Comparison of ENCODE assay signal across 18 cellular contexts in genomic region chr1:100396651-100397050, GRCh38. TPM values are rescaled to one million over a fixed set of nuclear protein-coding genes. Genes with fewer than 3 reads are reported as not detected.
DNase-seq lines count a peak whose midpoint lies in the region; ATAC-seq, FAIRE-seq and TF ChIP-seq lines count a peak whose summit lies in the region.
"Had no signal": no experiment of that assay in that cellular context is flagged by ENCODE, and none has a peak within 500 bp of the region (broad histone marks: within the 10 kb centered on the region; RNA-seq: fewer than 3 reads in every experiment).

No MANE protein-coding gene starts in this region.

- DNase-seq in activated CD8-positive, alpha-beta memory T cell treated with anti-CD3 and anti-CD28 coated beads, Interleukin-2, amount 10 ng/mL, durations not matched to agents 7 days and 5 days = peak; percentile 51
- no peak for DNase-seq in activated CD8-positive, alpha-beta memory T cell treated with anti-CD3 and anti-CD28 coated beads, Interleukin-2, amount 50 U/mL, for 4 hours
- DNase-seq in NAMALWA (ENCODE audit: low spot score) (peak; percentile 11), spleen (no peak), GM03348 (ENCODE audit: low spot score) (no peak), pancreas (no peak)
- no peak for DNase-seq in activated naive CD8-positive, alpha-beta T cell treated with anti-CD3 and anti-CD28 coated beads, Interleukin-2, amount 10 ng/mL, durations not matched to agents 7 days and 5 days
- DNase-seq: ACHN; activated CD4-positive, alpha-beta T cell treated with anti-CD3 and anti-CD28 coated beads for 1 hour; NCI-H1694; small intestine; stomach had no signal

- TF ChIP-seq POLR2A in spleen (IDR thresholded peaks at IDR 0.05) = no peak

- FAIRE-seq in pancreas (lab: Jason Lieb, UNC) = no peak
- FAIRE-seq: D721Med, islet of Langerhans, small intestine, urothelium cell line had no signal

- no peaks in the 10 kb centered on the region for H3K9me3 Mint-ChIP-seq in activated CD8-positive, alpha-beta memory T cell treated with anti-CD3 and anti-CD28 coated beads, Interleukin-2, amount 10 ng/mL, durations not matched to agents 7 days and 5 days (ENCODE audit: low read depth)
- H3K9me3 Mint-ChIP-seq in activated naive CD8-positive, alpha-beta T cell treated with anti-CD3 and anti-CD28 coated beads, Interleukin-2, amount 10 ng/mL, durations not matched to agents 7 days and 5 days = peaks cover 2% of the 10 kb centered on the region
- H3K9me3 Mint-ChIP-seq: GM23338, mesothelial cell of epicardium had no signal

- peaks cover 54% of the 10 kb centered on the region for H3K36me3 Mint-ChIP-seq in activated CD8-positive, alpha-beta memory T cell treated with anti-CD3 and anti-CD28 coated beads, Interleukin-2, amount 10 ng/mL, durations not matched to agents 7 days and 5 days
- peaks cover 35% of the 10 kb centered on the region for H3K36me3 Mint-ChIP-seq in activated naive CD8-positive, alpha-beta T cell treated with anti-CD3 and anti-CD28 coated beads, Interleukin-2, amount 10 ng/mL, durations not matched to agents 7 days and 5 days

- CTCF ChIA-PET in activated CD8-positive, alpha-beta memory T cell treated with anti-CD3 and anti-CD28 coated beads, Interleukin-2, amount 10 ng/mL, durations not matched to agents 7 days and 5 days (lab: Charles Lee) = interaction anchor here (0.8 to 2.6 kb wide), 14 partner anchors 9 to 146 kb away, joined by 3 to 15 read pairs (median 4); partner anchors contain the start of gene CDC14A

- no peak overlapping the region for H3K4me3 Mint-ChIP-seq in activated CD8-positive, alpha-beta memory T cell treated with anti-CD3 and anti-CD28 coated beads, Interleukin-2, amount 10 ng/mL, durations not matched to agents 7 days and 5 days
- peak overlapping the region; percentile 50 for H3K4me3 Mint-ChIP-seq in activated naive CD8-positive, alpha-beta T cell treated with anti-CD3 and anti-CD28 coated beads, Interleukin-2, amount 10 ng/mL, durations not matched to agents 7 days and 5 days
- H3K4me3 Mint-ChIP-seq: GM23338, mesothelial cell of epicardium had no signal

- TF ChIP-seq CTCF in spleen (IDR thresholded peaks at IDR 0.05 in 8 of 11, conservative IDR thresholded peaks at IDR 0.05 in 3 of 11) (no peak), pancreas (IDR thresholded peaks at IDR 0.05) (no peak)

- H3K9me3 ChIP-seq in spleen = no peaks in the 10 kb centered on the region
- no peaks in the 10 kb centered on the region for H3K9me3 ChIP-seq in pancreas
- H3K9me3 ChIP-seq: stomach had no signal

- peak overlapping the region in 7 of 8 donors; percentile 15 to 78 (median 73) for H3K27ac ChIP-seq in spleen
- no peak overlapping the region for H3K27ac ChIP-seq in pancreas
- H3K27ac ChIP-seq: stomach had no signal

- H3K27me3 Mint-ChIP-seq in activated CD8-positive, alpha-beta memory T cell treated with anti-CD3 and anti-CD28 coated beads, Interleukin-2, amount 10 ng/mL, durations not matched to agents 7 days and 5 days = no peaks in the 10 kb centered on the region
- H3K27me3 Mint-ChIP-seq in activated naive CD8-positive, alpha-beta T cell treated with anti-CD3 and anti-CD28 coated beads, Interleukin-2, amount 10 ng/mL, durations not matched to agents 7 days and 5 days = no peaks in the 10 kb centered on the region

- peaks cover 85% of the 10 kb centered on the region for H3K4me1 Mint-ChIP-seq in activated CD8-positive, alpha-beta memory T cell treated with anti-CD3 and anti-CD28 coated beads, Interleukin-2, amount 10 ng/mL, durations not matched to agents 7 days and 5 days
- peaks cover 61% of the 10 kb centered on the region for H3K4me1 Mint-ChIP-seq in activated naive CD8-positive, alpha-beta T cell treated with anti-CD3 and anti-CD28 coated beads, Interleukin-2, amount 10 ng/mL, durations not matched to agents 7 days and 5 days

- H3K4me3 ChIP-seq in spleen = no peak overlapping the region
- no peak overlapping the region for H3K4me3 ChIP-seq in pancreas
- H3K4me3 ChIP-seq: GM23338, stomach had no signal

- peak; percentile 27 for ATAC-seq in activated CD8-positive, alpha-beta memory T cell treated with anti-CD3 and anti-CD28 coated beads, Interleukin-2, amount 10 ng/mL, durations not matched to agents 7 days and 5 days
- ATAC-seq in activated naive CD8-positive, alpha-beta T cell treated with anti-CD3 and anti-CD28 coated beads, Interleukin-2, amount 10 ng/mL, durations not matched to agents 7 days and 5 days (ENCODE audit: low read depth) = peak; percentile 27
- no peak for ATAC-seq in GM21423 (IDR thresholded peaks at IDR 0.05; ENCODE audit: unreplicated experiment)
- ATAC-seq in pancreas = no peak
- ATAC-seq: GM23338 had no signal

- peak overlapping the region; percentile 85 for H3K27ac Mint-ChIP-seq in activated CD8-positive, alpha-beta memory T cell treated with anti-CD3 and anti-CD28 coated beads, Interleukin-2, amount 10 ng/mL, durations not matched to agents 7 days and 5 days
- H3K27ac Mint-ChIP-seq in activated naive CD8-positive, alpha-beta T cell treated with anti-CD3 and anti-CD28 coated beads, Interleukin-2, amount 10 ng/mL, durations not matched to agents 7 days and 5 days = peak overlapping the region; percentile 77

- H3K36me3 ChIP-seq in spleen (peaks cover 0 to 20% (median 0%) of the 10 kb centered on the region in 6 donors), pancreas (no peaks in the 10 kb centered on the region)

- H3K4me1 ChIP-seq in spleen (peaks cover 16 to 97% (median 71%) of the 10 kb centered on the region in 6 donors), pancreas (peaks cover 0 to 3% (median 0%) of the 10 kb centered on the region in 3 donors)

- POLR2A ChIA-PET in activated naive CD8-positive, alpha-beta T cell treated with anti-CD3 and anti-CD28 coated beads, Interleukin-2, amount 10 ng/mL, durations not matched to agents 7 days and 5 days (lab: Charles Lee) = interaction anchor here (0.7 to 3.0 kb wide), 8 partner anchors 9 to 130 kb away, joined by 3 to 24 read pairs (median 4); partner anchors contain the start of genes CDC14A and RTCA

- no peaks in the 10 kb centered on the region for H3K27me3 ChIP-seq in spleen (replicated peaks in 1 of 7)
- H3K27me3 ChIP-seq in pancreas = no peaks in the 10 kb centered on the region
- H3K27me3 ChIP-seq: stomach had no signal

- intact Hi-C loops in spleen (cut with DNase I; ENCODE audit: low total_unique reads) (no loop called here), pancreas (cut with DNase I) (no loop called here)

- WGBS in spleen, 5 donors = 75 to 85% (median 79%) methylated on average over 3 of the region's 3 CpGs
- WGBS in pancreas, 2 donors = 80 to 91% methylated on average over 3 of the region's 3 CpGs

RNA-seq across cellular contexts. Expression of gene CDC14A, which starts 44.3 kb away (rescaled TPM):
- total RNA-seq in activated CD8-positive, alpha-beta memory T cell treated with anti-CD3 and anti-CD28 coated beads, Interleukin-2, amount 10 ng/mL, durations not matched to agents 7 days and 5 days = 10 to 100 TPM; 34.2 to 43.1 TPM
- total RNA-seq in activated naive CD8-positive, alpha-beta T cell treated with anti-CD3 and anti-CD28 coated beads, Interleukin-2, amount 10 ng/mL, durations not matched to agents 7 days and 5 days = 10 to 100 TPM; 39.9 to 44.9 TPM
- total RNA-seq in spleen (10 to 100 TPM; 17.4 to 58.5 (median 31.3) TPM), pancreas (1 to 10 TPM; 2.4 to 5.2 (median 3.6) TPM)
- polyA plus RNA-seq in spleen (1 to 10 TPM; 3.8 to 4.5 (median 4.2) TPM), pancreas (1 to 10 TPM; 1.4 to 2.4 TPM)

Comparison
In these comparisons a context has a peak if more than half of its experiments do, and no peak if none do; other contexts are left out.
1. DNase-seq: peak in activated CD8-positive, alpha-beta memory T cell treated with anti-CD3 and anti-CD28 coated beads, Interleukin-2, amount 10 ng/mL, durations not matched to agents 7 days and 5 days (single experiment) and NAMALWA (single experiment); none in activated CD8-positive, alpha-beta memory T cell treated with anti-CD3 and anti-CD28 coated beads, Interleukin-2, amount 50 U/mL, for 4 hours (single experiment), activated naive CD8-positive, alpha-beta T cell treated with anti-CD3 and anti-CD28 coated beads, Interleukin-2, amount 10 ng/mL, durations not matched to agents 7 days and 5 days (single experiment), spleen (single experiment), GM03348 (single experiment) and pancreas (0 of 6).
2. ATAC-seq: peak in activated CD8-positive, alpha-beta memory T cell treated with anti-CD3 and anti-CD28 coated beads, Interleukin-2, amount 10 ng/mL, durations not matched to agents 7 days and 5 days (single experiment) and activated naive CD8-positive, alpha-beta T cell treated with anti-CD3 and anti-CD28 coated beads, Interleukin-2, amount 10 ng/mL, durations not matched to agents 7 days and 5 days (single experiment); none in GM21423 (single experiment) and pancreas (0 of 4).
3. H3K27ac ChIP-seq: peak in spleen (7 of 8); none in pancreas (0 of 4).